In genomic region chr18:44915661-44916060, GRCh38 we compare ENCODE assay signal across 19 cellular contexts.
DNase-seq lines count a peak whose midpoint lies in the region; ATAC-seq, FAIRE-seq and TF ChIP-seq lines count a peak whose summit lies in the region.
"Had no signal": no experiment of that assay in that cellular context is flagged by ENCODE, and none has a peak within 500 bp of the region (broad histone marks: within the 10 kb centered on the region; RNA-seq: fewer than 3 reads in every experiment).

No MANE protein-coding gene starts in this region.

- H3K27ac Mint-ChIP-seq in type B pancreatic cell = peak overlapping the region; percentile 7

- H3K9me3 ChIP-seq in PC-3 (ENCODE audit: low read length) = no peaks in the 10 kb centered on the region
- no peaks in the 10 kb centered on the region for H3K9me3 ChIP-seq in esophagus muscularis mucosa
- no peaks in the 10 kb centered on the region for H3K9me3 ChIP-seq in psoas muscle
- no peaks in the 10 kb centered on the region for H3K9me3 ChIP-seq in spleen
- no peaks in the 10 kb centered on the region for H3K9me3 ChIP-seq in heart right ventricle

- intact Hi-C loops in PC-3 (cut with micrococcal nuclease) = loop anchor here (1.0 to 10.0 kb wide), 3 partner anchors 43 to 139 kb away; no protein-coding TSS in a partner anchor
- intact Hi-C loops in esophagus muscularis mucosa (cut with DNase I) = no loop called here
- intact Hi-C loops in psoas muscle (cut with DNase I) = no loop called here
- intact Hi-C loops in spleen (cut with DNase I; ENCODE audit: low total_unique reads) = no loop called here
- intact Hi-C loops in heart right ventricle (cut with DNase I) = loop anchor here in 1 of 10 donors (10.0 kb wide), 1 partner anchor 299 kb away; no protein-coding TSS in a partner anchor

- no peaks in the 10 kb centered on the region for H3K79me2 ChIP-seq in PC-3 (ENCODE audit: low read length)

- CTCF ChIA-PET in PC-3 (lab: Charles Lee) = no interaction called here

- TF ChIP-seq CTCF in PC-3 (conservative IDR thresholded peaks at IDR 0.05; ENCODE audit: low read depth, low read length) (no peak), esophagus muscularis mucosa (IDR thresholded peaks at IDR 0.05) (no peak), psoas muscle (IDR thresholded peaks at IDR 0.05) (no peak), type B pancreatic cell (conservative IDR thresholded peaks at IDR 0.05) (no peak), spleen (IDR thresholded peaks at IDR 0.05 in 8 of 11, conservative IDR thresholded peaks at IDR 0.05 in 3 of 11) (no peak), heart right ventricle (IDR thresholded peaks at IDR 0.05) (no peak)

- H3K9me3 Mint-ChIP-seq in type B pancreatic cell = no peaks in the 10 kb centered on the region
- H3K9me3 Mint-ChIP-seq: CD8-positive, alpha-beta memory T cell had no signal

- peaks cover 8% of the 10 kb centered on the region; the same call in 1 of the 2 replicates for H3K4me1 ChIP-seq in PC-3 (ENCODE audit: insufficient read depth, low read length)
- peaks cover 21 to 59% (median 38%) of the 10 kb centered on the region in 4 donors for H3K4me1 ChIP-seq in esophagus muscularis mucosa
- H3K4me1 ChIP-seq in psoas muscle = peaks cover 52% of the 10 kb centered on the region
- H3K4me1 ChIP-seq in spleen = peaks cover 0 to 21% (median 7%) of the 10 kb centered on the region in 6 donors
- H3K4me1 ChIP-seq in heart right ventricle = peaks cover 6 to 31% (median 17%) of the 10 kb centered on the region in 9 donors

- H4K20me1 ChIP-seq in PC-3 (ENCODE audit: low read length) = no peaks in the 10 kb centered on the region
- H4K20me1 ChIP-seq: BLaER1 had no signal

- no peaks in the 10 kb centered on the region for H3K27me3 ChIP-seq in PC-3 (ENCODE audit: low read length)
- no peaks in the 10 kb centered on the region for H3K27me3 ChIP-seq in esophagus muscularis mucosa
- no peaks in the 10 kb centered on the region for H3K27me3 ChIP-seq in psoas muscle (ENCODE audit: insufficient read depth in 3 of 3, low read length in 2 of 3)
- no peaks in the 10 kb centered on the region for H3K27me3 ChIP-seq in spleen (replicated peaks in 1 of 7)
- no peaks in the 10 kb centered on the region for H3K27me3 ChIP-seq in heart right ventricle
- H3K27me3 ChIP-seq: BLaER1 had no signal

- 91% methylated on average over 2 of the region's 2 CpGs for WGBS in esophagus muscularis mucosa
- 47 to 86% (median 58%) methylated on average over 2 of the region's 2 CpGs for WGBS in psoas muscle, 3 donors
- WGBS in spleen, 5 donors = 85 to 94% (median 88%) methylated on average over 2 of the region's 2 CpGs
- 86 to 93% methylated on average over 2 of the region's 2 CpGs for WGBS in heart right ventricle, 2 donors

- H3K36me3 Mint-ChIP-seq in type B pancreatic cell = peaks cover 13% of the 10 kb centered on the region

- DNase-seq in PC-3 = no peak
- DNase-seq in esophagus muscularis mucosa (ENCODE audit: extremely low spot score) = no peak
- no peak for DNase-seq in psoas muscle
- DNase-seq in type B pancreatic cell (ENCODE audit: extremely low spot score, unreplicated experiment) = no peak
- DNase-seq in frontal cortex (ENCODE audit: low spot score in 2 of 2) = no peak
- no peak for DNase-seq in spleen
- DNase-seq in heart right ventricle = no peak
- DNase-seq: CD8-positive, alpha-beta memory T cell; DND-41; NCI-H146; NCI-H2081; NCI-H748 treated with DMSO at 0.1 percent for 48 hours; OCI-M1 had no signal

- H3K27ac ChIP-seq in PC-3 (ENCODE audit: low read length) (0 out of 2 replicates have a peak overlapping the region, but pooled peaks have one; percentile 11), esophagus muscularis mucosa (replicated peaks in 1 of 4) (peak overlapping the region; percentile 54 to 62 (median 56)), psoas muscle (no peak overlapping the region), spleen (no peak overlapping the region), heart right ventricle (peak overlapping the region in 1 of 10 donors; percentile 26)
- H3K27ac ChIP-seq: BLaER1, KMS-11, RWPE1 had no signal

- no peak overlapping the region for H3K4me3 Mint-ChIP-seq in type B pancreatic cell
- H3K4me3 Mint-ChIP-seq: CD8-positive, alpha-beta memory T cell had no signal

- no peaks in the 10 kb centered on the region for H3K27me3 Mint-ChIP-seq in type B pancreatic cell

- H3K4me3 ChIP-seq in PC-3 (ENCODE audit: low read length) = no peak overlapping the region
- H3K4me3 ChIP-seq in esophagus muscularis mucosa = no peak overlapping the region
- no peak overlapping the region for H3K4me3 ChIP-seq in psoas muscle
- H3K4me3 ChIP-seq in spleen = no peak overlapping the region
- H3K4me3 ChIP-seq in heart right ventricle = no peak overlapping the region
- H3K4me3 ChIP-seq: BLaER1, GM12878 had no signal

- H3K4me1 Mint-ChIP-seq in type B pancreatic cell (ENCODE audit: unreplicated experiment) = peaks cover 29% of the 10 kb centered on the region
- H3K4me1 Mint-ChIP-seq: CD8-positive, alpha-beta memory T cell had no signal

- FAIRE-seq in frontal cortex (lab: Jason Lieb, UNC) = no peak
- FAIRE-seq: A204.1, G401.6, GM12878 had no signal

- H3F3A ChIP-seq in PC-3 (ENCODE audit: low read length, unreplicated experiment) = no peaks in the 10 kb centered on the region

- ATAC-seq in PC-3 = peak; percentile 7; the same call in 1 of the 2 replicates
- peak in 3 of 4 donors; percentile 81 to 86 (median 85) for ATAC-seq in psoas muscle
- no peak for ATAC-seq in heart right ventricle
- ATAC-seq: GM12878 had no signal

- no peak for TF ChIP-seq POLR2A in esophagus muscularis mucosa (IDR thresholded peaks at IDR 0.05; ENCODE audit: low read depth)
- TF ChIP-seq POLR2A in spleen (IDR thresholded peaks at IDR 0.05) = no peak

- no TSS peak for BruUV-seq in PC-3 (replicated peaks; lab: Mats Ljungman, UMichigan)

- H3K9me2 ChIP-seq in PC-3 (replicated peaks; ENCODE audit: low read length) = no peaks in the 10 kb centered on the region

- H2AFZ ChIP-seq in PC-3 (ENCODE audit: low read length) = no peak overlapping the region

- H3K4me2 ChIP-seq in PC-3 (ENCODE audit: low read length) = no peak overlapping the region
- H3K4me2 ChIP-seq: BLaER1, KMS-11 had no signal

- H3K9ac ChIP-seq in PC-3 (ENCODE audit: low read length) = no peak overlapping the region
- H3K9ac ChIP-seq: BLaER1, KMS-11 had no signal

- POLR2A ChIA-PET in PC-3 (lab: Charles Lee; ENCODE audit: unreplicated experiment) = no interaction called here

- TF ChIP-seq EP300 in esophagus muscularis mucosa (IDR thresholded peaks at IDR 0.05) = no peak

- H3K36me3 ChIP-seq in PC-3 (ENCODE audit: low read depth, low read length) = no peaks in the 10 kb centered on the region
- H3K36me3 ChIP-seq in esophagus muscularis mucosa = no peaks in the 10 kb centered on the region
- H3K36me3 ChIP-seq in psoas muscle (ENCODE audit: insufficient read depth in 1 of 2, low read depth in 1 of 2) = no peaks in the 10 kb centered on the region
- no peaks in the 10 kb centered on the region for H3K36me3 ChIP-seq in spleen
- H3K36me3 ChIP-seq in heart right ventricle = no peaks in the 10 kb centered on the region
- H3K36me3 ChIP-seq: BLaER1 had no signal

Comparison
In these comparisons a context has a peak if more than half of its experiments do, and no peak if none do; other contexts are left out.
1. ATAC-seq: peak in PC-3 (single experiment) and psoas muscle (3 of 4); none in heart right ventricle (0 of 8).
2. H3K27ac ChIP-seq: peak in PC-3 (single experiment) and esophagus muscularis mucosa (4 of 4); none in psoas muscle (single experiment) and spleen (0 of 8).